ENCODE assay signal across 24 cellular contexts in the genomic region with DNA sequence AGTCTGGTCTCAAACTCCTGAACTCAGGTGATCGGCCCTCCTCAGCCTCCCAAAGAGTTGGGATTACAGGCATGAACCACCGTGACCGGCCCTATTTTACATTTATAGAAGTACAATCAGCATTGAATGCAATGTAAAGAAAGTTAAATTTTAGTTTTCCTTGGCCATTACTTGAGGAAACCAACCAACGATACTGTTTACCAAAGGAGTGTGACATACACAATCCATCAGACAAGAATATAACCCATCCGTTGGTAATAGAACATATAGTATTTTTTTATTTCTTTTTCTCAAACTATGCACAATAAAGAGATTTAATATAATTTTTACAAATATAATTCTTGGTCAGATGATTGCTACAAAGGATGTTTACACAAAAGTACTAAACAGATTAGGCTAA.
"Had no signal": no experiment of that assay in that cellular context is flagged by ENCODE, and none has a peak within 500 bp of the region (broad histone marks: within the 10 kb centered on the region; RNA-seq: fewer than 3 reads in every experiment).

No MANE protein-coding gene starts in this region.

- H3K4me3 ChIP-seq: colonic mucosa, esophagus muscularis mucosa, gastrocnemius medialis, heart right ventricle, left lung, lower lobe of right lung had no signal

- DNase-seq: cortex of kidney; effector CD8-positive, alpha-beta T cell; effector memory CD8-positive, alpha-beta T cell; endodermal cell; foreskin melanocyte; gastrocnemius medialis; glutamatergic neuron; head of caudate nucleus; heart right ventricle; hippocampal formation; kidney; kidney glomerular epithelial cell; left lung; left ventricle myocardium superior; lower lobe of right lung; mesenchymal stem cell; naive thymus-derived CD4-positive, alpha-beta T cell; natural killer cell had no signal

- H3K27me3 Mint-ChIP-seq: dendritic cell treated with granulocyte-macrophage colony-stimulating factor and Interleukin-4, amounts not matched to agents 40 ng/mL and 50 ng/mL, for 4 days had no signal

- H3K4me1 Mint-ChIP-seq: naive thymus-derived CD4-positive, alpha-beta T cell; natural killer cell had no signal

- H3K9me3 ChIP-seq: colonic mucosa, esophagus muscularis mucosa, gastrocnemius medialis, heart right ventricle, left lung, lower lobe of right lung had no signal

- H3K27ac ChIP-seq: colonic mucosa, esophagus muscularis mucosa, gastrocnemius medialis, heart right ventricle, left lung, lower lobe of right lung had no signal

- H3K36me3 Mint-ChIP-seq: naive thymus-derived CD4-positive, alpha-beta T cell; natural killer cell had no signal

- FAIRE-seq: endometrium, islet of Langerhans had no signal

- H3K4me1 ChIP-seq: colonic mucosa had no signal

- ATAC-seq: effector memory CD8-positive, alpha-beta T cell; gastrocnemius medialis; heart right ventricle; left ventricle myocardium superior; naive thymus-derived CD4-positive, alpha-beta T cell; natural killer cell had no signal

- H3K9me3 Mint-ChIP-seq: effector memory CD8-positive, alpha-beta T cell; natural killer cell had no signal

- H3K27me3 ChIP-seq: colonic mucosa, esophagus muscularis mucosa, gastrocnemius medialis, heart right ventricle, left lung had no signal

- H3K27ac Mint-ChIP-seq: dendritic cell treated with granulocyte-macrophage colony-stimulating factor and Interleukin-4, amounts not matched to agents 40 ng/mL and 50 ng/mL, for 4 days; effector memory CD8-positive, alpha-beta T cell; endodermal cell; mesothelial cell of epicardium; naive thymus-derived CD4-positive, alpha-beta T cell; natural killer cell had no signal

- H3K36me3 ChIP-seq: colonic mucosa, esophagus muscularis mucosa, gastrocnemius medialis, heart right ventricle, left lung, lower lobe of right lung had no signal

- H3K4me3 Mint-ChIP-seq: dendritic cell treated with granulocyte-macrophage colony-stimulating factor and Interleukin-4, amounts not matched to agents 40 ng/mL and 50 ng/mL, for 4 days; effector memory CD8-positive, alpha-beta T cell; endodermal cell; mesothelial cell of epicardium; naive thymus-derived CD4-positive, alpha-beta T cell; natural killer cell had no signal
